8 cellular contexts compared by ENCODE assay signal in the genomic region with DNA sequence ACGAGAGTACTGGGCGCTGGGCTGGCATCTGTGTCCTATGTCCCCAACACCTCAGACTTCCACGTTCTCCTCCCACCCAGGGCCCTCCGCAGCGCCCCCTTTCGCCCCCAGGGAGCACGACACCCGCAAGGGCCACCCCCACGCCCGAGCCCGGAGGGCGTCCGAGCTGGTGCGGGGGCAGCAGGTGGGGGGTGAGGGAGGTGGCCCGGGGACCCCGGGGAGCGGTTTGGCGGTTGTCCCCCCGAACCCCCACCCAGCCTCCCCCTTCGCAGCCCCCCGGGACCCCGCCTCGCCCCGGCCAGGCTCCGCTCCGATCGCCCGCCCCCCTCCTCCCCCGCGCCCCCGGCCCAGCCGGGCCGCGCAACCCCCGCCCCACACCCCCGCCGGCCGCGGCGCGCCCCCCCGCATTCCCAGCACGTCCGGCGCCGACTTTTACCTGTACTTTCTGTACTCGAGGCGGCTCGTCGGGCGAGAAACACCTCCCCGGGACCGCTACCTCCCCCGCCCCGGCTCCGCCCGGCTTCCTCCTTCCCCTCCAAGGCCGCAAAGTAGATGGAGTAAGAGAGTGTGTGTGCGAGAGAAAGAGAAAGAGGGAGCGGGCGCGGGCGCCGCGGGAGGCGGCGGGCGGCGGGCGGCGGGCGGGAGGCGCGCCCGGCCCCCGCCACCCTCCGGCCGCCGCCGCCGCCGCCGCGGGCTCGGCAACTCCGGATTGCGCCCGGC. TPM values are rescaled to one million over a fixed set of nuclear protein-coding genes. Genes with fewer than 3 reads are reported as not detected.
DNase-seq lines count a peak whose midpoint lies in the region; ATAC-seq, FAIRE-seq and TF ChIP-seq lines count a peak whose summit lies in the region.

No MANE protein-coding gene starts in this region.

- no peak for FAIRE-seq in kidney (lab: Jason Lieb, UNC)

- H3K4me3 ChIP-seq in body of pancreas (peak overlapping the region in 1 of 2 donors; percentile 14), kidney (ENCODE audit: low read length in 2 of 2) (peak overlapping the region in 1 of 2 donors; percentile 45), BE2C (ENCODE audit: low read depth, low read length) (no peak overlapping the region)

- H3K4me1 ChIP-seq in ES-I3 (ENCODE audit: insufficient read depth, low read length) (no peaks in the 10 kb centered on the region), body of pancreas (peaks cover 4% of the 10 kb centered on the region), kidney (ENCODE audit: control insufficient read depth in 1 of 2, insufficient read depth in 1 of 2, low read depth in 1 of 2, low read length in 2 of 2) (no peaks in the 10 kb centered on the region), BE2C (no peaks in the 10 kb centered on the region)

- H3K9me3 ChIP-seq in ES-I3 (ENCODE audit: control insufficient read depth, insufficient read depth, low read length), result no peaks in the 10 kb centered on the region
- no peaks in the 10 kb centered on the region for H3K9me3 ChIP-seq in T-helper 17 cell (ENCODE audit: control insufficient read depth, low read length, poor library complexity, severe bottlenecking)
- no peaks in the 10 kb centered on the region for H3K9me3 ChIP-seq in body of pancreas
- no peaks in the 10 kb centered on the region for H3K9me3 ChIP-seq in kidney (ENCODE audit: control insufficient read depth in 1 of 2, low read length in 2 of 2)
- no peaks in the 10 kb centered on the region for H3K9me3 ChIP-seq in BE2C

- H3K27ac ChIP-seq in body of pancreas, result peak overlapping the region in 2 of 4 donors; percentile 40 to 46
- H3K27ac ChIP-seq in kidney (ENCODE audit: low read depth in 2 of 2, low read length in 2 of 2), result no peak overlapping the region

- no peak for TF ChIP-seq POLR2A in body of pancreas (IDR thresholded peaks at IDR 0.05)

- no peaks in the 10 kb centered on the region for H3K36me3 ChIP-seq in ES-I3 (ENCODE audit: insufficient read depth, low read length)
- no peaks in the 10 kb centered on the region for H3K36me3 ChIP-seq in body of pancreas (replicated peaks in 1 of 2; ENCODE audit: insufficient read depth in 1 of 2, low read depth in 2 of 2)
- H3K36me3 ChIP-seq in kidney (ENCODE audit: control insufficient read depth in 1 of 2, insufficient read depth in 2 of 2, low read length in 2 of 2), result no peaks in the 10 kb centered on the region
- H3K36me3 ChIP-seq in BE2C, result no peaks in the 10 kb centered on the region

- no peak overlapping the region for H3K27ac Mint-ChIP-seq in T-helper 17 cell

- H3K27me3 ChIP-seq in body of pancreas (no peaks in the 10 kb centered on the region), BE2C (peaks cover 13% of the 10 kb centered on the region)

- TF ChIP-seq CTCF in body of pancreas (IDR thresholded peaks at IDR 0.05) (peak; percentile 20 to 44 (median 37)), kidney (IDR thresholded peaks at IDR 0.05; ENCODE audit: borderline replicate concordance, extremely low read depth, insufficient read depth) (peak; percentile 31), BE2C (IDR thresholded peaks at IDR 0.05; ENCODE audit: low read depth, low read length) (no peak)

- peak overlapping the region; percentile 91 for H3K4me3 Mint-ChIP-seq in T-helper 17 cell

- peak; percentile 15 to 31 (median 19) for DNase-seq in T-helper 17 cell
- DNase-seq in body of pancreas, result peak; percentile 27 to 50 (median 38)
- DNase-seq in kidney, result peak; percentile 81
- DNase-seq in stimulated activated CD4-positive, alpha-beta T cell treated with anti-CD3 and anti-CD28 coated beads, TNF-alpha, amount 100 ng/mL, for 48 hours (ENCODE audit: low read depth in 3 of 3), result peak in 2 of 3 donors; percentile 16 to 35
- DNase-seq in midbrain (lab: John Stamatoyannopoulos, UW), result no peak
- no peak for DNase-seq in BE2C

- H3K4me1 Mint-ChIP-seq in T-helper 17 cell, result peaks cover 19% of the 10 kb centered on the region

- intact Hi-C loops in body of pancreas (cut with DNase I) (no loop called here), kidney (cut with DNase I) (no loop called here)

- peak; percentile 16 for ATAC-seq in HG02623 (IDR thresholded peaks at IDR 0.05; ENCODE audit: unreplicated experiment)
- ATAC-seq in T-helper 17 cell, result peak; percentile 52
- ATAC-seq in body of pancreas, result peak; percentile 45

- H3K9ac ChIP-seq in ES-I3 (ENCODE audit: low read depth, low read length) (peak overlapping the region; percentile 33; the same call in 1 of the 2 replicates), kidney (ENCODE audit: low read length in 2 of 2) (no peak overlapping the region)

- no peaks in the 10 kb centered on the region for H3K27me3 Mint-ChIP-seq in T-helper 17 cell

- WGBS in body of pancreas, 2 donors, result 5 to 16% methylated on average over 11 to 28 of the region's 88 CpGs

- H3K36me3 Mint-ChIP-seq in T-helper 17 cell (ENCODE audit: low read depth), result no peaks in the 10 kb centered on the region

RNA-seq across cellular contexts. Expression of gene CDYL2, which starts 0.9 kb away (rescaled TPM):
- total RNA-seq in T-helper 17 cell (10 to 100 TPM; 17.0 to 28.3 TPM), body of pancreas (1 to 10 TPM; 1.6 to 7.8 TPM), kidney (27.3 TPM)
- polyA plus RNA-seq in kidney (ENCODE audit: insufficient read depth, low read depth, low replicate concordance), result 2.6 TPM
- 1.8 TPM for polyA plus RNA-seq in BE2C (2012; ENCODE audit: insufficient read depth, insufficient read length, low read depth)

Comparison
In these comparisons a context has a peak if more than half of its experiments do, and no peak if none do; other contexts are left out.
1. DNase-seq: peak in T-helper 17 cell (3 of 3), body of pancreas (4 of 4), kidney (single experiment) and stimulated activated CD4-positive, alpha-beta T cell treated with anti-CD3 and anti-CD28 coated beads, TNF-alpha, amount 100 ng/mL, for 48 hours (2 of 3); none in midbrain (single experiment) and BE2C (single experiment).
2. Peak in every context shown above with its lines, with median percentiles within 50 percentile points of each other: ATAC-seq.